Comparison of ENCODE assay signal across 1 cellular context in genomic region chr12:96981053-96981452, GRCh38.
TF ChIP-seq lines count a peak whose summit lies in the region.

No MANE protein-coding gene starts in this region.

TF ChIP-seq in H1, 55 proteins besides CTCF, POLR2A, EP300 and RAD21 (continued from another document):
- no peak for TF ChIP-seq EGR1 (IDR thresholded peaks at IDR 0.05; ENCODE audit: borderline replicate concordance, low read depth, low read length)
- no peak for TF ChIP-seq GTF2F1 (IDR thresholded peaks at IDR 0.05; ENCODE audit: borderline replicate concordance, low read depth, low read length)
- no peak for TF ChIP-seq CEBPB (IDR thresholded peaks at IDR 0.05; ENCODE audit: low read depth, low read length)
- no peak for TF ChIP-seq FOSL1 (IDR thresholded peaks at IDR 0.05; ENCODE audit: insufficient read depth, low read depth, low read length)
- no peak for TF ChIP-seq SIN3A (conservative IDR thresholded peaks at IDR 0.05 in 1 of 2, IDR thresholded peaks at IDR 0.05 in 1 of 2; ENCODE audit: low read depth in 1 of 2, low read length in 2 of 2)
- TF ChIP-seq, protein P1, sequence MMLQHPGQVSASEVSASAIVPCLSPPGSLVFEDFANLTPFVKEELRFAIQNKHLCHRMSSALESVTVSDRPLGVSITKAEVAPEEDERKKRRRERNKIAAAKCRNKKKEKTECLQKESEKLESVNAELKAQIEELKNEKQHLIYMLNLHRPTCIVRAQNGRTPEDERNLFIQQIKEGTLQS (IDR thresholded peaks at IDR 0.05; ENCODE audit: insufficient read depth, low read depth, low read length) = no peak
TF ChIP-seq in H1: peak in this region for 0.
